16 cellular contexts compared by ENCODE assay signal in genomic region chr17:64090144-64090543, GRCh38. TPM values are rescaled to one million over a fixed set of nuclear protein-coding genes. Genes with fewer than 3 reads are reported as not detected.
DNase-seq lines count a peak whose midpoint lies in the region; ATAC-seq and TF ChIP-seq lines count a peak whose summit lies in the region.
"Had no signal": no experiment of that assay in that cellular context is flagged by ENCODE, and none has a peak within 500 bp of the region (broad histone marks: within the 10 kb centered on the region; RNA-seq: fewer than 3 reads in every experiment).

No MANE protein-coding gene starts in this region.

- no peaks in the 10 kb centered on the region for H3K9me3 Mint-ChIP-seq in activated CD4-positive, alpha-beta T cell treated with anti-CD3 and anti-CD28 coated beads for 36 hours (ENCODE audit: low read depth)
- H3K9me3 Mint-ChIP-seq in stimulated activated naive CD8-positive, alpha-beta T cell treated with anti-CD3 and anti-CD28 coated beads, Interleukin-15, Interleukin-2, amounts not matched to agents 100 ng/mL and 50 ng/mL, for 24 hours, result no peaks in the 10 kb centered on the region
- H3K9me3 Mint-ChIP-seq in stimulated activated naive CD8-positive, alpha-beta T cell treated with anti-CD3 and anti-CD28 coated beads, Interleukin-15, amount 100 ng/mL, for 72 hours, result no peaks in the 10 kb centered on the region
- H3K9me3 Mint-ChIP-seq in effector memory CD8-positive, alpha-beta T cell, result no peaks in the 10 kb centered on the region
- no peaks in the 10 kb centered on the region for H3K9me3 Mint-ChIP-seq in chondrocyte (ENCODE audit: low read depth)

- TF ChIP-seq CTCF in chondrocyte (IDR thresholded peaks at IDR 0.05), result no peak

- CTCF ChIA-PET in activated CD4-positive, alpha-beta T cell treated with anti-CD3 and anti-CD28 coated beads for 36 hours (lab: Charles Lee), result interaction anchor here (0.7 kb wide), 2 partner anchors 44 to 192 kb away, joined by 4 read pairs; no protein-coding TSS in a partner anchor

- no peak overlapping the region for H3K4me3 ChIP-seq in H7 (ENCODE audit: insufficient read depth, low read depth, low read length)
- H3K4me3 ChIP-seq: BLaER1 treated with 17β-estradiol and CSF1 and Interleukin-3, amounts not matched to agents 10 nM and 100 nM had no signal

- H3K27ac Mint-ChIP-seq in activated CD4-positive, alpha-beta T cell treated with anti-CD3 and anti-CD28 coated beads for 36 hours, result peak overlapping the region; percentile 66
- peak overlapping the region; percentile 37 for H3K27ac Mint-ChIP-seq in stimulated activated naive CD8-positive, alpha-beta T cell treated with anti-CD3 and anti-CD28 coated beads, Interleukin-15, Interleukin-2, amounts not matched to agents 100 ng/mL and 50 ng/mL, for 24 hours
- no peak overlapping the region for H3K27ac Mint-ChIP-seq in stimulated activated naive CD8-positive, alpha-beta T cell treated with anti-CD3 and anti-CD28 coated beads, Interleukin-15, amount 100 ng/mL, for 72 hours
- H3K27ac Mint-ChIP-seq in effector memory CD8-positive, alpha-beta T cell, result peak overlapping the region; percentile 12 to 98
- no peak overlapping the region for H3K27ac Mint-ChIP-seq in chondrocyte (ENCODE audit: unreplicated experiment)

- intact Hi-C loops in activated CD4-positive, alpha-beta T cell treated with anti-CD3 and anti-CD28 coated beads for 36 hours (cut with DNase I, micrococcal nuclease), result loop anchor here in 1 of 2 experiments (2.0 kb wide), 1 partner anchor 31 kb away; no protein-coding TSS in a partner anchor

- DNase-seq in activated CD4-positive, alpha-beta T cell treated with anti-CD3 and anti-CD28 coated beads for 36 hours, result no peak
- no peak for DNase-seq in activated CD4-positive, alpha-beta T cell treated with anti-CD3 and anti-CD28 coated beads, Interleukin-2, amount 50 U/mL, for 4 hours
- no peak for DNase-seq in stimulated activated naive CD8-positive, alpha-beta T cell treated with anti-CD3 and anti-CD28 coated beads, Interleukin-15, amount 100 ng/mL, for 72 hours
- DNase-seq in effector memory CD8-positive, alpha-beta T cell, result no peak
- DNase-seq in chondrocyte (ENCODE audit: low spot score), result no peak
- DNase-seq in H7, result no peak
- DNase-seq: DMS79 treated with DMSO at 0.1 percent for 48 hours, IMR-90, MV-4-11, NCI-H1417 treated with DMSO at 0.1 percent for 48 hours, NCI-H2029, NCI-H524 had no signal

- H3K4me3 Mint-ChIP-seq in activated CD4-positive, alpha-beta T cell treated with anti-CD3 and anti-CD28 coated beads for 36 hours, result no peak overlapping the region
- no peak overlapping the region for H3K4me3 Mint-ChIP-seq in stimulated activated naive CD8-positive, alpha-beta T cell treated with anti-CD3 and anti-CD28 coated beads, Interleukin-15, Interleukin-2, amounts not matched to agents 100 ng/mL and 50 ng/mL, for 24 hours
- H3K4me3 Mint-ChIP-seq in stimulated activated naive CD8-positive, alpha-beta T cell treated with anti-CD3 and anti-CD28 coated beads, Interleukin-15, amount 100 ng/mL, for 72 hours, result no peak overlapping the region
- no peak overlapping the region for H3K4me3 Mint-ChIP-seq in effector memory CD8-positive, alpha-beta T cell
- no peak overlapping the region for H3K4me3 Mint-ChIP-seq in chondrocyte (ENCODE audit: unreplicated experiment)

- no peaks in the 10 kb centered on the region for H3K27me3 Mint-ChIP-seq in activated CD4-positive, alpha-beta T cell treated with anti-CD3 and anti-CD28 coated beads for 36 hours
- no peaks in the 10 kb centered on the region for H3K27me3 Mint-ChIP-seq in stimulated activated naive CD8-positive, alpha-beta T cell treated with anti-CD3 and anti-CD28 coated beads, Interleukin-15, Interleukin-2, amounts not matched to agents 100 ng/mL and 50 ng/mL, for 24 hours
- H3K27me3 Mint-ChIP-seq in stimulated activated naive CD8-positive, alpha-beta T cell treated with anti-CD3 and anti-CD28 coated beads, Interleukin-15, amount 100 ng/mL, for 72 hours, result no peaks in the 10 kb centered on the region
- no peaks in the 10 kb centered on the region for H3K27me3 Mint-ChIP-seq in effector memory CD8-positive, alpha-beta T cell
- no peaks in the 10 kb centered on the region for H3K27me3 Mint-ChIP-seq in chondrocyte (ENCODE audit: low read depth)

- H3K36me3 ChIP-seq in H7 (replicated peaks; ENCODE audit: control insufficient read depth, insufficient read depth, low read length), result no peaks in the 10 kb centered on the region

- H3K36me3 Mint-ChIP-seq in activated CD4-positive, alpha-beta T cell treated with anti-CD3 and anti-CD28 coated beads for 36 hours (ENCODE audit: low read depth), result peaks cover 15% of the 10 kb centered on the region
- peaks cover 11% of the 10 kb centered on the region for H3K36me3 Mint-ChIP-seq in stimulated activated naive CD8-positive, alpha-beta T cell treated with anti-CD3 and anti-CD28 coated beads, Interleukin-15, Interleukin-2, amounts not matched to agents 100 ng/mL and 50 ng/mL, for 24 hours (ENCODE audit: low read depth)
- H3K36me3 Mint-ChIP-seq in effector memory CD8-positive, alpha-beta T cell (ENCODE audit: insufficient read depth), result peaks cover 31% of the 10 kb centered on the region
- peaks cover 8% of the 10 kb centered on the region for H3K36me3 Mint-ChIP-seq in chondrocyte (ENCODE audit: low read depth)

- POLR2A ChIA-PET in activated CD4-positive, alpha-beta T cell treated with anti-CD3 and anti-CD28 coated beads for 36 hours (lab: Charles Lee), result no interaction called here

- peaks cover 75% of the 10 kb centered on the region for H3K4me1 Mint-ChIP-seq in activated CD4-positive, alpha-beta T cell treated with anti-CD3 and anti-CD28 coated beads for 36 hours
- peaks cover 61% of the 10 kb centered on the region for H3K4me1 Mint-ChIP-seq in stimulated activated naive CD8-positive, alpha-beta T cell treated with anti-CD3 and anti-CD28 coated beads, Interleukin-15, Interleukin-2, amounts not matched to agents 100 ng/mL and 50 ng/mL, for 24 hours (ENCODE audit: low read depth)
- H3K4me1 Mint-ChIP-seq in stimulated activated naive CD8-positive, alpha-beta T cell treated with anti-CD3 and anti-CD28 coated beads, Interleukin-15, amount 100 ng/mL, for 72 hours, result peaks cover 54% of the 10 kb centered on the region
- H3K4me1 Mint-ChIP-seq in effector memory CD8-positive, alpha-beta T cell (ENCODE audit: low read depth in 2 of 2), result peaks cover 50 to 58% of the 10 kb centered on the region in 2 donors
- H3K4me1 Mint-ChIP-seq in chondrocyte (ENCODE audit: low read depth), result no peaks in the 10 kb centered on the region

- no peaks in the 10 kb centered on the region for H3K27me3 ChIP-seq in H7 (ENCODE audit: control insufficient read depth, insufficient read depth, low read length)
- H3K27me3 ChIP-seq: BLaER1 treated with 17β-estradiol and CSF1 and Interleukin-3, amounts not matched to agents 10 nM and 100 nM had no signal

- ATAC-seq in activated CD4-positive, alpha-beta T cell treated with anti-CD3 and anti-CD28 coated beads for 36 hours, result no peak
- no peak for ATAC-seq in stimulated activated naive CD8-positive, alpha-beta T cell treated with anti-CD3 and anti-CD28 coated beads, Interleukin-15, amount 100 ng/mL, for 72 hours
- ATAC-seq in effector memory CD8-positive, alpha-beta T cell (replicated peaks), result no peak
- no peak for ATAC-seq in HG02759 (IDR thresholded peaks at IDR 0.05; ENCODE audit: unreplicated experiment)
- ATAC-seq: HCT116 had no signal

RNA-seq across cellular contexts. Expression of gene ERN1, which starts 39.8 kb away (rescaled TPM):
- total RNA-seq in activated CD4-positive, alpha-beta T cell treated with anti-CD3 and anti-CD28 coated beads for 36 hours, result 10 to 100 TPM; 23.7 to 26.8 TPM
- 12.1 to 18.2 TPM (median 14.9 TPM) in 3 replicates for total RNA-seq in chondrocyte
- total RNA-seq in H7 (2014; rRNA removed; shearing (Covaris generic)), result 1.8 and 2.3 TPM in 2 replicates

Comparison
In these comparisons a context has a peak if more than half of its experiments do, and no peak if none do; other contexts are left out.
1. H3K27ac Mint-ChIP-seq: peak in activated CD4-positive, alpha-beta T cell treated with anti-CD3 and anti-CD28 coated beads for 36 hours (single experiment), stimulated activated naive CD8-positive, alpha-beta T cell treated with anti-CD3 and anti-CD28 coated beads, Interleukin-15, Interleukin-2, amounts not matched to agents 100 ng/mL and 50 ng/mL, for 24 hours (single experiment) and effector memory CD8-positive, alpha-beta T cell (2 of 2); none in stimulated activated naive CD8-positive, alpha-beta T cell treated with anti-CD3 and anti-CD28 coated beads, Interleukin-15, amount 100 ng/mL, for 72 hours (0 of 2) and chondrocyte (single experiment).